In genomic region chr19:1745589-1746031, GRCh38 we compare ENCODE assay signal across 14 cellular contexts. TPM values are rescaled to one million over a fixed set of nuclear protein-coding genes. Genes with fewer than 3 reads are reported as not detected.
DNase-seq lines count a peak whose midpoint lies in the region; ATAC-seq, FAIRE-seq and TF ChIP-seq lines count a peak whose summit lies in the region.
"Had no signal": no experiment of that assay in that cellular context is flagged by ENCODE, and none has a peak within 500 bp of the region (broad histone marks: within the 10 kb centered on the region; RNA-seq: fewer than 3 reads in every experiment).

No MANE protein-coding gene starts in this region.

- H3K4me2 ChIP-seq in K562 (ENCODE audit: insufficient read depth, low read length): no peak overlapping the region

- H3K4me1 ChIP-seq in HEK293 (ENCODE audit: control insufficient read depth, insufficient read depth, low read length): peaks cover 12% of the 10 kb centered on the region; the same call in 1 of the 2 replicates
- peaks cover 24 to 73% of the 10 kb centered on the region in 2 experiments for H3K4me1 ChIP-seq in K562 (replicated peaks in 1 of 2; ENCODE audit: control insufficient read depth in 2 of 2, insufficient read depth in 2 of 2, low read length in 2 of 2)

- CTCF ChIA-PET in HEK293 (lab: Yijun Ruan, JAX): interaction anchor here (0.5 kb wide), 1 partner anchor 142 kb away, joined by 4 read pairs; no protein-coding TSS in a partner anchor
- CTCF ChIA-PET in K562 (lab: Yijun Ruan, JAX; ENCODE audit: low intra/inter-chr PET ratio): no interaction called here

- TF ChIP-seq RAD21 in K562 (CRISPR knock-in tag; conservative IDR thresholded peaks at IDR 0.05 in 1 of 2, IDR thresholded peaks at IDR 0.05 in 1 of 2): no peak

- no peaks in the 10 kb centered on the region for H3K79me2 ChIP-seq in K562 (ENCODE audit: control insufficient read depth, insufficient read depth, low read length)

- WGBS in K562 (ENCODE audit: insufficient coverage, low coverage, missing lambda C conversion rate): 45% methylated on average over 8 of the region's 14 CpGs

- no TSS peak for BruUV-seq in K562 (replicated peaks; lab: Mats Ljungman, UMichigan)

- no peak for TF ChIP-seq CTCF in HEK293 (tag by site-specific recombination; IDR thresholded peaks at IDR 0.05)
- no peak for TF ChIP-seq CTCF in K562 (IDR thresholded peaks at IDR 0.05 in 2 of 3, conservative IDR thresholded peaks at IDR 0.05 in 1 of 3; ENCODE audit: insufficient read depth in 2 of 3, low read depth in 1 of 3, low read length in 3 of 3)

- in situ Hi-C loops in ACHN (cut with HindIII; ENCODE audit: low pct_ligation_motif_present, low pct_unique_long_range_greater_than_20kb, low sequenced_read_pairs): no loop called here
- in situ Hi-C loops in K562 (cut with MboI): no loop called here

- no peaks in the 10 kb centered on the region for H3K27me3 ChIP-seq in K562 (ENCODE audit: control insufficient read depth in 2 of 2, insufficient read depth in 2 of 2, low read length in 2 of 2)

- intact Hi-C loops in K562 (cut with micrococcal nuclease): no loop called here

- POLR2A ChIA-PET in HEK293 (lab: Yijun Ruan, JAX) (interaction anchor here (1.4 kb wide), 1 partner anchor 28 kb away, joined by 5 read pairs; no protein-coding TSS in a partner anchor), K562 (lab: Yijun Ruan, JAX) (interaction anchor here (1.1 kb wide), 1 partner anchor 11 kb away, joined by 4 read pairs; no protein-coding TSS in a partner anchor)

- no peak for TF ChIP-seq EP300 in K562 (IDR thresholded peaks at IDR 0.05; ENCODE audit: low read length)

- no peak for ATAC-seq in K562
- no peak for ATAC-seq in HG03159 (IDR thresholded peaks at IDR 0.05; ENCODE audit: unreplicated experiment)
- no peak for ATAC-seq in HG02981 (IDR thresholded peaks at IDR 0.05; ENCODE audit: unreplicated experiment)
- ATAC-seq in GM18517 (IDR thresholded peaks at IDR 0.05; ENCODE audit: unreplicated experiment): no peak
- ATAC-seq: gastrocnemius medialis had no signal

- FAIRE-seq in K562 (lab: Jason Lieb, UNC): no peak

- DNase-seq in ACHN: peak; percentile 16
- peak in 3 of 4 experiments; percentile 20 to 51 (median 50) for DNase-seq in K562 (ENCODE audit: extremely low read depth in 1 of 4, low spot score in 3 of 4)
- peak; percentile 44 for DNase-seq in iPS-NIHi11 (ENCODE audit: low spot score)
- no peak for DNase-seq in HT-29 (ENCODE audit: low spot score)
- DNase-seq: activated naive CD4-positive, alpha-beta T cell treated with Interleukin-2 at 50 U/mL for 16 hours; effector CD8-positive, alpha-beta T cell; gastrocnemius medialis; NCI-H2029 treated with DMSO at 0.1 percent for 48 hours had no signal

- H3K36me3 ChIP-seq in HEK293 (ENCODE audit: control insufficient read depth in 2 of 2, insufficient read depth in 1 of 2, low read length in 2 of 2): no peaks in the 10 kb centered on the region
- H3K36me3 ChIP-seq in K562 (ENCODE audit: control insufficient read depth, insufficient read depth, low read length): no peaks in the 10 kb centered on the region
- H3K36me3 ChIP-seq: gastrocnemius medialis, suprapubic skin had no signal

- H3K9me1 ChIP-seq in K562 (ENCODE audit: control insufficient read depth, insufficient read depth, low read length): no peaks in the 10 kb centered on the region

- TF ChIP-seq POLR2A in K562 (conservative IDR thresholded peaks at IDR 0.05): no peak

- H3K4me3 ChIP-seq in HEK293 (ENCODE audit: low read depth, low read length) (no peak overlapping the region), K562 (no peak overlapping the region)
- H3K4me3 ChIP-seq: gastrocnemius medialis, suprapubic skin had no signal

- peak overlapping the region; percentile 44; the same call in 1 of the 2 replicates for H2AFZ ChIP-seq in K562 (ENCODE audit: low read depth, low read length)

- H3K9ac ChIP-seq in K562 (ENCODE audit: insufficient read depth in 1 of 2, low read depth in 2 of 2, low read length in 2 of 2): no peak overlapping the region

- H4K20me1 ChIP-seq in K562 (replicated peaks; ENCODE audit: control insufficient read depth, insufficient read depth, low read length): no peaks in the 10 kb centered on the region

- no peaks in the 10 kb centered on the region for H3K9me3 ChIP-seq in HEK293 (ENCODE audit: control insufficient read depth, insufficient read depth, low read depth, low read length)
- H3K9me3 ChIP-seq in K562 (replicated peaks; ENCODE audit: control insufficient read depth, insufficient read depth, low read depth, low read length): no peaks in the 10 kb centered on the region
- H3K9me3 ChIP-seq: gastrocnemius medialis, suprapubic skin had no signal

- H3K27ac ChIP-seq in HEK293 (ENCODE audit: extremely low read depth, low read depth, low read length) (no peak overlapping the region), K562 (ENCODE audit: extremely low read depth, low read depth, low read length) (0 out of 3 replicates have a peak overlapping the region, but pooled peaks have one; percentile 6)
- H3K27ac ChIP-seq: gastrocnemius medialis, suprapubic skin had no signal

TF ChIP-seq in HEK293, 187 proteins besides CTCF, POLR2A, EP300 and RAD21 (continues in another document):
- no peak for TF ChIP-seq ZNF791 (tag by site-specific recombination; IDR thresholded peaks at IDR 0.05)
- TF ChIP-seq ZNF394 (tag by site-specific recombination; IDR thresholded peaks at IDR 0.05; ENCODE audit: borderline replicate concordance): peak; percentile 27; the same call in 1 of the 2 replicates

TF ChIP-seq in K562, 482 proteins besides CTCF, POLR2A, EP300 and RAD21 (continues in another document):
- TF ChIP-seq ZNF431 (CRISPR knock-in tag; IDR thresholded peaks at IDR 0.05) (no peak), ZNF23 (CRISPR knock-in tag; IDR thresholded peaks at IDR 0.05) (no peak), TRIM24 (IDR thresholded peaks at IDR 0.05) (no peak), EP400 (IDR thresholded peaks at IDR 0.05) (no peak), C11orf30 (IDR thresholded peaks at IDR 0.05; ENCODE audit: low read depth) (no peak), TFAP4 (CRISPR knock-in tag; IDR thresholded peaks at IDR 0.05; ENCODE audit: borderline replicate concordance) (0 out of 2 replicates have a peak, but pooled peaks have one; percentile 27), POLR2G (IDR thresholded peaks at IDR 0.05; ENCODE audit: low read depth, low read length) (no peak), MYBL2 (IDR thresholded peaks at IDR 0.05; ENCODE audit: low read depth) (no peak), MYBL2 (CRISPR knock-in tag; IDR thresholded peaks at IDR 0.05; ENCODE audit: borderline replicate concordance) (no peak), HDAC1 (IDR thresholded peaks at IDR 0.05) (0 out of 4 replicates have a peak, but pooled peaks of 1 of the 2 experiments have one; percentile 33), ZBTB33 (CRISPR knock-in tag; IDR thresholded peaks at IDR 0.05) (peak; percentile 88), ETS2 (tag; IDR thresholded peaks at IDR 0.05; ENCODE audit: borderline replicate concordance, poor library complexity, severe bottlenecking) (no peak), HSF4 (CRISPR knock-in tag; IDR thresholded peaks at IDR 0.05; ENCODE audit: borderline replicate concordance) (no peak)

RNA-seq across cellular contexts. Expression of gene ONECUT3, which starts 7.7 kb away (rescaled TPM):
- 0.12 TPM in 1 of 2 replicates, not detected in the other for total RNA-seq in K562 (2011; cell fraction: chromatin; rRNA removed; ENCODE audit: low replicate concordance)
- not detected in 2 replicates for total RNA-seq in K562 (2011; cell fraction: nucleolus; rRNA removed)
- total RNA-seq in K562 (2011; cell fraction: nucleoplasm; rRNA removed): 0.08 TPM in 1 of 2 replicates, not detected in the other
- total RNA-seq in K562 (2014; rRNA removed) (not detected in 2 replicates), K562 (2014; rRNA removed; fragmentation: Illumina TruSeq; extraction: Trizol) (not detected in 2 replicates), K562 (2015; rRNA removed; fragmentation: Illumina TruSeq; extraction: Trizol) (not detected in 2 replicates), K562 (2021) (not detected in 2 replicates)
- polyA plus RNA-seq in K562 (2011; rRNA removed) (0.01 TPM in 1 of 2 replicates, not detected in the other), K562 (2014; fragmentation: Illumina TruSeq; extraction: Trizol) (not detected in 2 replicates), K562 (2014; fragmentation: Nextera tagmentation; extraction: Ambion mirVana) (not detected), K562 (2014; rRNA removed) (not detected in 2 replicates)
- 0.01 and 0.04 TPM in 2 replicates for polyA plus RNA-seq in K562 (2011; cell fraction: cytosol; rRNA removed)
- polyA plus RNA-seq in K562 (2011; cell fraction: nucleus; rRNA removed): 0.06 and 0.14 TPM in 2 replicates
- polyA plus RNA-seq in K562 (2012): 0.01 and 0.07 TPM in 2 replicates
- 0.03 TPM in 1 of 2 replicates, not detected in the other for polyA minus RNA-seq in K562 (2011; rRNA and poly(A)+ RNA removed)
- polyA minus RNA-seq in K562 (2011; cell fraction: cytosol; rRNA and poly(A)+ RNA removed): not detected in 2 replicates
- polyA minus RNA-seq in K562 (2011; cell fraction: nucleus; rRNA and poly(A)+ RNA removed): not detected in 2 replicates
- total RNA-seq in HT-29 (2014; rRNA removed; shearing (Covaris generic)): not detected in 2 replicates
- total RNA-seq: gastrocnemius medialis, posterior vena cava, suprapubic skin had no signal
